Comparison of ENCODE assay signal across 2 cellular contexts in genomic region chr16:87571868-87572244, GRCh38.
TF ChIP-seq lines count a peak whose summit lies in the region.

No MANE protein-coding gene starts in this region.

TF ChIP-seq in IMR-90, 13 proteins besides CTCF, POLR2A, EP300 and RAD21 (continued from another document):
- TF ChIP-seq RFX5 (IDR thresholded peaks at IDR 0.05; ENCODE audit: low read depth, low read length) (no peak), ELK1 (IDR thresholded peaks at IDR 0.05; ENCODE audit: borderline replicate concordance, low read depth, low read length) (no peak), BHLHE40 (IDR thresholded peaks at IDR 0.05; ENCODE audit: low read depth, low read length) (no peak), FOS (IDR thresholded peaks at IDR 0.05; ENCODE audit: low read depth, low read length) (no peak), NFE2L2 (IDR thresholded peaks at IDR 0.05; ENCODE audit: low read depth, low read length) (no peak)

TF ChIP-seq in liver, 16 proteins besides CTCF, POLR2A, EP300 and RAD21:
- no peak for TF ChIP-seq REST (IDR thresholded peaks at IDR 0.05)
- no peak for TF ChIP-seq GABPA (IDR thresholded peaks at IDR 0.05 in 1 of 2, conservative IDR thresholded peaks at IDR 0.05 in 1 of 2)
- no peak for TF ChIP-seq MAX (IDR thresholded peaks at IDR 0.05)
- TF ChIP-seq YY1 (IDR thresholded peaks at IDR 0.05), result no peak
- no peak for TF ChIP-seq EGR1 (IDR thresholded peaks at IDR 0.05; ENCODE audit: low read depth in 2 of 2)
- no peak for TF ChIP-seq JUND (IDR thresholded peaks at IDR 0.05)
- no peak for TF ChIP-seq RXRA (IDR thresholded peaks at IDR 0.05)
- TF ChIP-seq SP1 (IDR thresholded peaks at IDR 0.05), result no peak
- no peak for TF ChIP-seq NR2F2 (IDR thresholded peaks at IDR 0.05)
- TF ChIP-seq ATF3 (IDR thresholded peaks at IDR 0.05), result no peak
- TF ChIP-seq ZBTB33 (IDR thresholded peaks at IDR 0.05), result no peak
- no peak for TF ChIP-seq FOXA1 (IDR thresholded peaks at IDR 0.05)
- no peak for TF ChIP-seq TAF1 (conservative IDR thresholded peaks at IDR 0.05)
